In genomic region chr2:39023649-39024048, GRCh38 we compare ENCODE assay signal across 17 cellular contexts.
"Had no signal": no experiment of that assay in that cellular context is flagged by ENCODE, and none has a peak within 500 bp of the region (broad histone marks: within the 10 kb centered on the region; RNA-seq: fewer than 3 reads in every experiment).

No MANE protein-coding gene starts in this region.

- H3K4me1 Mint-ChIP-seq: memory B cell; stimulated activated naive B cell treated with anti-CD40 and anti-IgM and Interleukin-4, amounts not matched to agents 10 μg/mL and 1 μg/mL and 100 μg/mL, for 72 hours had no signal

- DNase-seq: activated CD4-positive, alpha-beta T cell treated with anti-CD3 and anti-CD28 coated beads, Interleukin-2, amount 50 U/mL, for 48 hours; activated effector memory CD4-positive, alpha-beta T cell treated with Interleukin-2 at 50 U/mL for 16 hours; activated naive CD4-positive, alpha-beta T cell treated with anti-CD3 and anti-CD28 coated beads, Interleukin-2, amount 50 U/mL, for 16 hours; activated T-cell treated with anti-CD3 and anti-CD28 coated beads, Interleukin-2, amount 50 U/mL, for 4 hours; colonic mucosa; effector CD8-positive, alpha-beta T cell; mucosa of descending colon; naive thymus-derived CD4-positive, alpha-beta T cell; pancreas; stimulated activated naive B cell treated with anti-CD40 and anti-IgM and Interleukin-4, amounts not matched to agents 10 μg/mL and 1 μg/mL and 100 μg/mL, for 72 hours; trophoblast cell had no signal

- H3K4me3 Mint-ChIP-seq: activated T-cell treated with anti-CD3 and anti-CD28 coated beads, Interleukin-2, amount 50 U/mL, for 4 hours; memory B cell; naive thymus-derived CD4-positive, alpha-beta T cell; stimulated activated naive B cell treated with anti-CD40 and anti-IgM and Interleukin-4, amounts not matched to agents 10 μg/mL and 1 μg/mL and 100 μg/mL, for 72 hours had no signal

- H3K36me3 ChIP-seq: colonic mucosa had no signal

- H3K27me3 Mint-ChIP-seq: memory B cell; naive thymus-derived CD4-positive, alpha-beta T cell; stimulated activated naive B cell treated with anti-CD40 and anti-IgM and Interleukin-4, amounts not matched to agents 10 μg/mL and 1 μg/mL and 100 μg/mL, for 72 hours had no signal

- H3K27me3 ChIP-seq: cardiac muscle cell, colonic mucosa, gastroesophageal sphincter, pancreas, SJSA1 had no signal

- H3K4me1 ChIP-seq: colonic mucosa, pancreas, SJSA1 had no signal

- ATAC-seq: activated CD4-positive, CD25-positive, alpha-beta regulatory T cell treated with anti-CD3 and anti-CD28 coated beads, Interleukin-2, amount 50 U/mL, for 24 hours; activated T-cell treated with anti-CD3 and anti-CD28 coated beads, Interleukin-2, amount 50 U/mL, for 4 hours; gastroesophageal sphincter; left lobe of liver; mucosa of descending colon; naive thymus-derived CD4-positive, alpha-beta T cell; pancreas; stimulated activated naive B cell treated with anti-CD40 and anti-IgM and Interleukin-4, amounts not matched to agents 10 μg/mL and 1 μg/mL and 100 μg/mL, for 72 hours had no signal

- H3K27ac Mint-ChIP-seq: memory B cell; naive thymus-derived CD4-positive, alpha-beta T cell; stimulated activated naive B cell treated with anti-CD40 and anti-IgM and Interleukin-4, amounts not matched to agents 10 μg/mL and 1 μg/mL and 100 μg/mL, for 72 hours had no signal

- H3K9me3 ChIP-seq: colonic mucosa, gastroesophageal sphincter, mucosa of descending colon, pancreas, SJSA1 had no signal

- H3K4me3 ChIP-seq: cardiac muscle cell, colonic mucosa, gastroesophageal sphincter, mucosa of descending colon, pancreas, SJSA1 had no signal

- H3K9me3 Mint-ChIP-seq: activated T-cell treated with anti-CD3 and anti-CD28 coated beads, Interleukin-2, amount 50 U/mL, for 4 hours; memory B cell; naive thymus-derived CD4-positive, alpha-beta T cell; stimulated activated naive B cell treated with anti-CD40 and anti-IgM and Interleukin-4, amounts not matched to agents 10 μg/mL and 1 μg/mL and 100 μg/mL, for 72 hours had no signal

- H3K27ac ChIP-seq: colonic mucosa, pancreas, SJSA1 had no signal
